Comparison of ENCODE assay signal across 22 cellular contexts in genomic region chr22:43878079-43878795, GRCh38. TPM values are rescaled to one million over a fixed set of nuclear protein-coding genes. Genes with fewer than 3 reads are reported as not detected.
DNase-seq lines count a peak whose midpoint lies in the region; ATAC-seq and TF ChIP-seq lines count a peak whose summit lies in the region.
"Had no signal": no experiment of that assay in that cellular context is flagged by ENCODE, and none has a peak within 500 bp of the region (broad histone marks: within the 10 kb centered on the region; RNA-seq: fewer than 3 reads in every experiment).

No MANE protein-coding gene starts in this region.

- BruUV-seq in IMR-90 (replicated peaks; lab: Mats Ljungman, UMichigan): no TSS peak

- H3K4me1 Mint-ChIP-seq in endothelial cell (ENCODE audit: unreplicated experiment): no peaks in the 10 kb centered on the region

- no peaks in the 10 kb centered on the region for H3K79me1 ChIP-seq in IMR-90 (ENCODE audit: low read depth in 1 of 2, low read length in 2 of 2)

- H3K9me3 ChIP-seq in IMR-90 (ENCODE audit: control insufficient read depth, insufficient read depth, low read length): no peaks in the 10 kb centered on the region; the same call in 1 of the 2 replicates

- no peak overlapping the region for H3K9ac ChIP-seq in IMR-90 (ENCODE audit: low read depth, low read length)

- no peaks in the 10 kb centered on the region for H3K9me3 Mint-ChIP-seq in endothelial cell (ENCODE audit: unreplicated experiment)
- H3K9me3 Mint-ChIP-seq: CD4-positive, alpha-beta T cell had no signal

- no peak overlapping the region for H3K27ac ChIP-seq in IMR-90 (ENCODE audit: insufficient read depth, low read length)
- H3K27ac ChIP-seq: HL-60 had no signal

- no peak overlapping the region for H4K5ac ChIP-seq in IMR-90 (ENCODE audit: low read depth, low read length)

- DNase-seq in D341Med (ENCODE audit: low spot score): peak; percentile 8
- DNase-seq in IMR-90: peak; percentile 21
- peak; percentile 64 for DNase-seq in fibroblast of pulmonary artery (ENCODE audit: low read depth)
- peak; percentile 37 for DNase-seq in sciatic nerve (ENCODE audit: low spot score)
- no peak for DNase-seq in endothelial cell (ENCODE audit: low spot score)
- DNase-seq in HUDEP-2 (lab: John Stamatoyannopoulos, UW; ENCODE audit: unreplicated experiment in 76 of 76): no peak
- DNase-seq in T-helper 9 cell: no peak
- DNase-seq: Calu3; CD4-positive, alpha-beta T cell; DMS79; MV-4-11; NCI-H1417; NCI-H1930; NCI-H2171; NCI-H446 treated with DMSO at 0.1 percent for 48 hours; NK-92 treated with Interleukin-12 subunit alpha and Interleukin-12 subunit beta, amount 100 ng/mL, for 24 hours; SHP77 treated with DMSO at 0.1 percent for 48 hours had no signal

- no peak overlapping the region for H3K4ac ChIP-seq in IMR-90 (ENCODE audit: low read depth, low read length)

- intact Hi-C loops in IMR-90 (cut with micrococcal nuclease) (no loop called here), sciatic nerve (cut with DNase I) (no loop called here)

- CTCF ChIA-PET in IMR-90 (lab: Yijun Ruan, JAX): no interaction called here

- peaks cover 20% of the 10 kb centered on the region for H3K27me3 ChIP-seq in IMR-90 (ENCODE audit: control insufficient read depth, insufficient read depth, low read length)

- H2BK5ac ChIP-seq in IMR-90 (ENCODE audit: low read depth, low read length, poor library complexity, severe bottlenecking): no peak overlapping the region

- POLR2A ChIA-PET in IMR-90 (lab: Charles Lee; ENCODE audit: unreplicated experiment): no interaction called here

- H4K8ac ChIP-seq in IMR-90 (ENCODE audit: low read depth in 2 of 2, low read length in 2 of 2): no peak overlapping the region

- TF ChIP-seq RAD21 in IMR-90 (IDR thresholded peaks at IDR 0.05; ENCODE audit: low read length): no peak

- no peaks in the 10 kb centered on the region for H3K9me1 ChIP-seq in IMR-90 (ENCODE audit: insufficient read depth, low read length)

- no peak overlapping the region for H2BK15ac ChIP-seq in IMR-90 (ENCODE audit: low read depth, low read length)

- H3K4me3 ChIP-seq in IMR-90 (ENCODE audit: insufficient read depth, low read depth, low read length): no peak overlapping the region
- no peak overlapping the region for H3K4me3 ChIP-seq in fibroblast of pulmonary artery (replicated peaks; ENCODE audit: low read depth, low read length)

- H3K36me3 Mint-ChIP-seq in endothelial cell (ENCODE audit: low read depth, unreplicated experiment): peaks cover 4% of the 10 kb centered on the region

- no peak for TF ChIP-seq POLR2A in IMR-90 (IDR thresholded peaks at IDR 0.05; ENCODE audit: low read depth, low read length)

- dilution Hi-C loops in IMR-90 (cut with HindIII; ENCODE audit: low sequenced_read_pairs, unreplicated experiment): no loop called here

- no peak overlapping the region for H3K4me3 Mint-ChIP-seq in endothelial cell (ENCODE audit: unreplicated experiment)
- H3K4me3 Mint-ChIP-seq: CD4-positive, alpha-beta T cell had no signal

- H3K56ac ChIP-seq in IMR-90 (ENCODE audit: extremely low read depth, insufficient read depth, low read length): no peak overlapping the region

- no peak for TF ChIP-seq CTCF in IMR-90 (conservative IDR thresholded peaks at IDR 0.05; ENCODE audit: low read depth, low read length)
- TF ChIP-seq CTCF in fibroblast of pulmonary artery (IDR thresholded peaks at IDR 0.05; ENCODE audit: low read length, missing control alignments): no peak
- no peak for TF ChIP-seq CTCF in endothelial cell (IDR thresholded peaks at IDR 0.05; ENCODE audit: unreplicated experiment)

- no peak overlapping the region for H3K4me2 ChIP-seq in IMR-90 (ENCODE audit: low read depth, low read length)

- no peaks in the 10 kb centered on the region for H3K4me1 ChIP-seq in IMR-90 (ENCODE audit: control insufficient read depth, insufficient read depth, low read length)

- no peak overlapping the region for H4K91ac ChIP-seq in IMR-90 (ENCODE audit: insufficient read depth, low read depth, low read length)

- no peak overlapping the region for H3K23ac ChIP-seq in IMR-90 (ENCODE audit: low read depth, low read length)

- ATAC-seq in IMR-90 (ENCODE audit: low read depth): no peak
- ATAC-seq in sciatic nerve: no peak
- ATAC-seq: HCT116 had no signal

- peaks cover 7% of the 10 kb centered on the region for H3K27me3 Mint-ChIP-seq in endothelial cell (ENCODE audit: unreplicated experiment)

- H2BK120ac ChIP-seq in IMR-90 (ENCODE audit: low read depth, low read length): no peak overlapping the region

- H2AFZ ChIP-seq in IMR-90 (replicated peaks; ENCODE audit: low read length, poor library complexity): no peak overlapping the region

- H3K14ac ChIP-seq in IMR-90 (replicated peaks; ENCODE audit: low read depth, low read length): no peak overlapping the region

- no peak overlapping the region for H2BK20ac ChIP-seq in IMR-90 (ENCODE audit: low read depth, low read length)

- no peaks in the 10 kb centered on the region for H3K36me3 ChIP-seq in IMR-90 (ENCODE audit: control insufficient read depth, insufficient read depth, low read length)

- H2AK5ac ChIP-seq in IMR-90 (ENCODE audit: low read depth, low read length): no peak overlapping the region

- H4K20me1 ChIP-seq in IMR-90 (ENCODE audit: insufficient read depth, low read length): no peaks in the 10 kb centered on the region

- H2AK9ac ChIP-seq in IMR-90 (replicated peaks; ENCODE audit: low read depth, low read length, poor library complexity): no peak overlapping the region

- H3K27ac Mint-ChIP-seq in endothelial cell (ENCODE audit: unreplicated experiment): no peak overlapping the region
- H3K27ac Mint-ChIP-seq: CD4-positive, alpha-beta T cell had no signal

- WGBS in IMR-90 (ENCODE audit: extremely low coverage in 2 of 2, insufficient read length in 1 of 2), 2 experiments: 20% methylated on average over 2 of the region's 12 CpGs; no CpG with 5 or more reads in 1 of the 2 experiments

- in situ Hi-C loops in IMR-90 (cut with MboI; ENCODE audit: low sequenced_read_pairs): no loop called here

- no peak overlapping the region for H3K18ac ChIP-seq in IMR-90 (ENCODE audit: low read depth, low read length)

TF ChIP-seq in IMR-90, 13 proteins besides CTCF, POLR2A, EP300 and RAD21:
- TF ChIP-seq FOS (IDR thresholded peaks at IDR 0.05; ENCODE audit: low read depth, low read length) (no peak), RCOR1 (IDR thresholded peaks at IDR 0.05; ENCODE audit: insufficient replicate concordance, low read length) (no peak), MXI1 (IDR thresholded peaks at IDR 0.05; ENCODE audit: borderline replicate concordance, low read depth, low read length) (no peak), RFX5 (IDR thresholded peaks at IDR 0.05; ENCODE audit: low read depth, low read length) (no peak), MAZ (IDR thresholded peaks at IDR 0.05; ENCODE audit: borderline replicate concordance, low read depth, low read length) (no peak), CEBPB (IDR thresholded peaks at IDR 0.05; ENCODE audit: low read depth, low read length) (no peak), BHLHE40 (IDR thresholded peaks at IDR 0.05; ENCODE audit: low read depth, low read length) (no peak), ELK1 (IDR thresholded peaks at IDR 0.05; ENCODE audit: borderline replicate concordance, low read depth, low read length) (no peak)

RNA-seq across cellular contexts. Expression of gene PNPLA5, which starts 13.6 kb away (rescaled TPM):
- total RNA-seq in IMR-90 (2012; rRNA removed) (0.18 TPM in 1 of 2 replicates, not detected in the other), sciatic nerve (not detected), endothelial cell (ENCODE audit: unreplicated experiment) (not detected)
- polyA plus RNA-seq in IMR-90 (2012; rRNA removed): 0.13 and 0.44 TPM in 2 replicates
- 0.29 and 0.50 TPM in 2 replicates for polyA plus RNA-seq in IMR-90 (2012; cell fraction: cytosol; rRNA removed)
- polyA plus RNA-seq in IMR-90 (2012; cell fraction: nucleus; rRNA removed; ENCODE audit: low replicate concordance): 0.65 TPM in 2 replicates
- total RNA-seq: Calu3; CD4-positive, alpha-beta T cell; G401; RPMI7951 had no signal

RNA-seq across cellular contexts. Expression of gene SULT4A1, which starts 15.9 kb away (rescaled TPM):
- total RNA-seq in IMR-90 (2012; rRNA removed): 1.1 TPM in 2 replicates
- polyA plus RNA-seq in IMR-90 (2012; rRNA removed): 4.8 and 5.2 TPM in 2 replicates
- 1.5 and 2.4 TPM in 2 replicates for polyA plus RNA-seq in IMR-90 (2012; cell fraction: cytosol; rRNA removed)
- 41.6 and 44.7 TPM in 2 replicates for polyA plus RNA-seq in IMR-90 (2012; cell fraction: nucleus; rRNA removed; ENCODE audit: low replicate concordance)
- 0.27 TPM for total RNA-seq in sciatic nerve
- total RNA-seq in endothelial cell (ENCODE audit: unreplicated experiment): 16.5 TPM
- total RNA-seq: CD4-positive, alpha-beta T cell; OCI-LY7; RPMI7951 had no signal

RNA-seq across cellular contexts. Expression of gene PNPLA3, which starts 45.4 kb away (rescaled TPM):
- total RNA-seq in IMR-90 (2012; rRNA removed): 3.3 and 3.6 TPM in 2 replicates
- 7.5 and 8.4 TPM in 2 replicates for polyA plus RNA-seq in IMR-90 (2012; rRNA removed)
- polyA plus RNA-seq in IMR-90 (2012; cell fraction: cytosol; rRNA removed): 3.1 and 4.0 TPM in 2 replicates
- polyA plus RNA-seq in IMR-90 (2012; cell fraction: nucleus; rRNA removed; ENCODE audit: low replicate concordance): 25.4 and 30.2 TPM in 2 replicates
- 7.8 TPM for total RNA-seq in sciatic nerve
- total RNA-seq in endothelial cell (ENCODE audit: unreplicated experiment): 18.3 TPM
- total RNA-seq: CD4-positive, alpha-beta T cell; OCI-LY7 had no signal

Comparison
In these comparisons a context has a peak if more than half of its experiments do, and no peak if none do; other contexts are left out.
1. DNase-seq: peak in D341Med (single experiment), IMR-90 (single experiment), fibroblast of pulmonary artery (single experiment) and sciatic nerve (single experiment); none in endothelial cell (single experiment), HUDEP-2 (0 of 76) and T-helper 9 cell (single experiment).